ENCODE assay signal across 23 cellular contexts in genomic region chr6:128889870-128890269, GRCh38. TPM values are rescaled to one million over a fixed set of nuclear protein-coding genes. Genes with fewer than 3 reads are reported as not detected.
DNase-seq lines count a peak whose midpoint lies in the region; ATAC-seq and TF ChIP-seq lines count a peak whose summit lies in the region.
"Had no signal": no experiment of that assay in that cellular context is flagged by ENCODE, and none has a peak within 500 bp of the region (broad histone marks: within the 10 kb centered on the region; RNA-seq: fewer than 3 reads in every experiment).

No MANE protein-coding gene starts in this region.

- peaks cover 0 to 6% (median 0%) of the 10 kb centered on the region in 9 donors for H3K36me3 ChIP-seq in heart right ventricle
- no peaks in the 10 kb centered on the region for H3K36me3 ChIP-seq in ovary
- H3K36me3 ChIP-seq: MG63, SJCRH30 had no signal

- H3K4me1 ChIP-seq in heart right ventricle (peaks cover 0 to 16% (median 7%) of the 10 kb centered on the region in 9 donors), ovary (ENCODE audit: insufficient read depth) (peaks cover 3% of the 10 kb centered on the region)
- H3K4me1 ChIP-seq: SJCRH30 had no signal

- H3K9me3 ChIP-seq in heart right ventricle, result peaks cover 0 to 7% (median 0%) of the 10 kb centered on the region in 11 donors
- H3K9me3 ChIP-seq in ovary, result no peaks in the 10 kb centered on the region
- H3K9me3 ChIP-seq: MG63, SJCRH30 had no signal

- peaks cover 1% of the 10 kb centered on the region for H3K9me3 Mint-ChIP-seq in activated naive CD8-positive, alpha-beta T cell treated with anti-CD3 and anti-CD28 coated beads for 36 hours
- H3K9me3 Mint-ChIP-seq in stimulated activated effector memory CD8-positive, alpha-beta T cell treated with anti-CD3 and anti-CD28 coated beads, Interleukin-12 subunit alpha, Interleukin-12 subunit beta, amount 100 ng/mL, for 72 hours, result no peaks in the 10 kb centered on the region
- H3K9me3 Mint-ChIP-seq: CD8-positive, alpha-beta memory T cell had no signal

- no peak overlapping the region for H3K4me3 Mint-ChIP-seq in activated naive CD8-positive, alpha-beta T cell treated with anti-CD3 and anti-CD28 coated beads for 36 hours
- H3K4me3 Mint-ChIP-seq in stimulated activated effector memory CD8-positive, alpha-beta T cell treated with anti-CD3 and anti-CD28 coated beads, Interleukin-12 subunit alpha, Interleukin-12 subunit beta, amount 100 ng/mL, for 72 hours, result no peak overlapping the region
- H3K4me3 Mint-ChIP-seq: B cell; CD14-positive monocyte; CD8-positive, alpha-beta memory T cell had no signal

- H3K4me3 ChIP-seq in heart right ventricle (peak overlapping the region in 8 of 10 donors; percentile 6 to 77 (median 28)), ovary (peak overlapping the region; percentile 1)
- H3K4me3 ChIP-seq: MG63, SJCRH30 had no signal

- peaks cover 21% of the 10 kb centered on the region for H3K27me3 Mint-ChIP-seq in activated naive CD8-positive, alpha-beta T cell treated with anti-CD3 and anti-CD28 coated beads for 36 hours
- H3K27me3 Mint-ChIP-seq: B cell had no signal

- no peaks in the 10 kb centered on the region for H3K27me3 ChIP-seq in heart right ventricle
- no peaks in the 10 kb centered on the region for H3K27me3 ChIP-seq in ovary
- H3K27me3 ChIP-seq: MG63, SJCRH30 had no signal

- DNase-seq in NCI-H524 treated with DMSO at 0.1 percent for 48 hours (lab: John Stamatoyannopoulos, UW), result peak; percentile 76
- peak; percentile 75 for DNase-seq in amniotic epithelial cell (ENCODE audit: low read depth)
- no peak for DNase-seq in heart right ventricle
- DNase-seq in ovary, result no peak
- no peak for DNase-seq in activated naive CD8-positive, alpha-beta T cell treated with anti-CD3 and anti-CD28 coated beads for 36 hours
- no peak for DNase-seq in stimulated activated effector memory CD8-positive, alpha-beta T cell treated with anti-CD3 and anti-CD28 coated beads, Interleukin-12 subunit alpha, Interleukin-12 subunit beta, amount 100 ng/mL, for 72 hours (ENCODE audit: low spot score in 2 of 2)
- no peak for DNase-seq in NCI-H2029 treated with DMSO at 0.1 percent for 48 hours (lab: John Stamatoyannopoulos, UW)
- DNase-seq: CD8-positive, alpha-beta memory T cell; DMS79 treated with DMSO at 0.1 percent for 48 hours; GF-D8; IMR-90; KG1; MG63; NCI-H1105 treated with DMSO at 0.1 percent for 48 hours; NCI-H146; NCI-H1930; NCI-H446; NCI-H526 treated with DMSO at 0.1 percent for 48 hours; SJCRH30 had no signal

- TF ChIP-seq CTCF in heart right ventricle (IDR thresholded peaks at IDR 0.05) (no peak), ovary (IDR thresholded peaks at IDR 0.05) (no peak)

- intact Hi-C loops in heart right ventricle (cut with DNase I) (loop anchor here in 3 of 10 donors (5.0 to 10.0 kb wide), 5 partner anchors 83 to 365 kb away; no protein-coding TSS in a partner anchor), ovary (cut with DNase I) (loop anchor here in 1 of 4 donors (10.0 kb wide), 1 partner anchor 245 kb away; no protein-coding TSS in a partner anchor)

- TF ChIP-seq POLR2A in ovary (IDR thresholded peaks at IDR 0.05), result no peak

- WGBS in heart right ventricle, 2 donors, result 38 to 56% methylated on average over 5 of the region's 5 CpGs
- WGBS in ovary, 3 donors, result 49 to 68% (median 49%) methylated on average over 5 of the region's 5 CpGs

- no peak for TF ChIP-seq EP300 in ovary (IDR thresholded peaks at IDR 0.05)

- H3K27ac Mint-ChIP-seq in activated naive CD8-positive, alpha-beta T cell treated with anti-CD3 and anti-CD28 coated beads for 36 hours, result no peak overlapping the region
- H3K27ac Mint-ChIP-seq in stimulated activated effector memory CD8-positive, alpha-beta T cell treated with anti-CD3 and anti-CD28 coated beads, Interleukin-12 subunit alpha, Interleukin-12 subunit beta, amount 100 ng/mL, for 72 hours, result no peak overlapping the region
- H3K27ac Mint-ChIP-seq: B cell; CD14-positive monocyte; CD8-positive, alpha-beta memory T cell had no signal

- H3K36me3 Mint-ChIP-seq in activated naive CD8-positive, alpha-beta T cell treated with anti-CD3 and anti-CD28 coated beads for 36 hours, result no peaks in the 10 kb centered on the region
- no peaks in the 10 kb centered on the region for H3K36me3 Mint-ChIP-seq in stimulated activated effector memory CD8-positive, alpha-beta T cell treated with anti-CD3 and anti-CD28 coated beads, Interleukin-12 subunit alpha, Interleukin-12 subunit beta, amount 100 ng/mL, for 72 hours
- H3K36me3 Mint-ChIP-seq: CD14-positive monocyte; CD8-positive, alpha-beta memory T cell had no signal

- no peaks in the 10 kb centered on the region for H3K4me1 Mint-ChIP-seq in activated naive CD8-positive, alpha-beta T cell treated with anti-CD3 and anti-CD28 coated beads for 36 hours
- H3K4me1 Mint-ChIP-seq in stimulated activated effector memory CD8-positive, alpha-beta T cell treated with anti-CD3 and anti-CD28 coated beads, Interleukin-12 subunit alpha, Interleukin-12 subunit beta, amount 100 ng/mL, for 72 hours, result no peaks in the 10 kb centered on the region
- H3K4me1 Mint-ChIP-seq: B cell; CD14-positive monocyte; CD8-positive, alpha-beta memory T cell had no signal

- ATAC-seq in heart right ventricle (peak in 5 of 8 donors; percentile 27 to 68 (median 42)), HG03095 (IDR thresholded peaks at IDR 0.05; ENCODE audit: unreplicated experiment) (no peak)
- ATAC-seq in stimulated activated effector memory CD8-positive, alpha-beta T cell treated with anti-CD3 and anti-CD28 coated beads, Interleukin-12 subunit alpha, Interleukin-12 subunit beta, amount 100 ng/mL, for 72 hours, result no peak
- ATAC-seq: SK-N-SH treated with all-trans-retinoic acid at 6 μM for 48 hours had no signal

- peak overlapping the region; percentile 35 to 92 (median 79) for H3K27ac ChIP-seq in heart right ventricle
- no peak overlapping the region for H3K27ac ChIP-seq in ovary
- H3K27ac ChIP-seq: SJCRH30 had no signal

RNA-seq across cellular contexts. Expression of gene LAMA2, which starts 6.9 kb away (rescaled TPM):
- total RNA-seq in heart right ventricle (100 to 1,000 TPM; 144 to 293 (median 251) TPM), ovary (100 to 1,000 TPM in 6 of 7 donors, 10 to 100 TPM in 1; 42.5 to 226 (median 145) TPM)
- polyA plus RNA-seq in heart right ventricle (10 to 100 TPM; 31.1 to 40.0 TPM), ovary (10 to 100 TPM; 48.3 to 67.6 TPM)
- total RNA-seq in activated naive CD8-positive, alpha-beta T cell treated with anti-CD3 and anti-CD28 coated beads for 36 hours, result 1 to 10 TPM; 2.0 to 3.0 TPM
- total RNA-seq: B cell had no signal
- polyA plus RNA-seq: CD14-positive monocyte had no signal

Comparison
In these comparisons a context has a peak if more than half of its experiments do, and no peak if none do; other contexts are left out.
1. DNase-seq: peak in NCI-H524 treated with DMSO at 0.1 percent for 48 hours (single experiment) and amniotic epithelial cell (single experiment); none in heart right ventricle (0 of 2), ovary (0 of 5), activated naive CD8-positive, alpha-beta T cell treated with anti-CD3 and anti-CD28 coated beads for 36 hours (single experiment), stimulated activated effector memory CD8-positive, alpha-beta T cell treated with anti-CD3 and anti-CD28 coated beads, Interleukin-12 subunit alpha, Interleukin-12 subunit beta, amount 100 ng/mL, for 72 hours (0 of 2) and NCI-H2029 treated with DMSO at 0.1 percent for 48 hours (single experiment).
2. ATAC-seq: peak in heart right ventricle (5 of 8); none in stimulated activated effector memory CD8-positive, alpha-beta T cell treated with anti-CD3 and anti-CD28 coated beads, Interleukin-12 subunit alpha, Interleukin-12 subunit beta, amount 100 ng/mL, for 72 hours (single experiment) and HG03095 (single experiment).
3. H3K27ac ChIP-seq: peak in heart right ventricle (10 of 10); none in ovary (0 of 2).
4. RNA of gene LAMA2, which starts 6.9 kb away (total RNA-seq): 144 to 293 TPM in heart right ventricle and 42.5 to 226 TPM in ovary; 2.0 to 3.0 TPM in activated naive CD8-positive, alpha-beta T cell treated with anti-CD3 and anti-CD28 coated beads for 36 hours; every median in the first group is over 10 times any median in the second.